Comparison of ENCODE assay signal across 8 cellular contexts in genomic region chr2:95062716-95063400, GRCh38. TPM values are rescaled to one million over a fixed set of nuclear protein-coding genes. Genes with fewer than 3 reads are reported as not detected.
DNase-seq lines count a peak whose midpoint lies in the region; ATAC-seq and TF ChIP-seq lines count a peak whose summit lies in the region.

No MANE protein-coding gene starts in this region.

- no peaks in the 10 kb centered on the region for H3K9me3 ChIP-seq in trophoblast cell (ENCODE audit: insufficient read depth, low read depth, low read length)

- ATAC-seq in GM19395 (IDR thresholded peaks at IDR 0.05; ENCODE audit: unreplicated experiment), result peak; percentile 79
- peak; percentile 70 for ATAC-seq in HG03457 (IDR thresholded peaks at IDR 0.05; ENCODE audit: unreplicated experiment)
- no peak for ATAC-seq in Right ventricle myocardium superior (ENCODE audit: poor library complexity)

- no peaks in the 10 kb centered on the region for H3K4me1 ChIP-seq in trophoblast cell (ENCODE audit: control insufficient read depth in 1 of 2, insufficient read depth in 2 of 2, low read length in 2 of 2)

- TF ChIP-seq CTCF in GM10248 (IDR thresholded peaks at IDR 0.05; ENCODE audit: control extremely low read depth, extremely low read depth, low read depth, missing control alignments) (no peak), dorsolateral prefrontal cortex (IDR thresholded peaks at IDR 0.05 in 54 of 56, conservative IDR thresholded peaks at IDR 0.05 in 2 of 56; ENCODE audit: low read depth in 1 of 56, partially characterized antibody in 56 of 56) (peak in 3 of 56 donors; percentile 5 to 28 (median 23)), Calu3 (IDR thresholded peaks at IDR 0.05; ENCODE audit: unreplicated experiment) (no peak)

- no peak overlapping the region for H2BK120ac ChIP-seq in trophoblast cell (ENCODE audit: insufficient read depth, low read length, poor library complexity)

- CTCF ChIA-PET in GM10248 (lab: Yijun Ruan, JAX), result interaction anchor here (1.1 to 8.0 kb wide), 6 partner anchors 10 to 106 kb away, joined by 3 to 88 read pairs (median 24); no protein-coding TSS in a partner anchor
- CTCF ChIA-PET in Calu3 (lab: Charles Lee), result interaction anchor here (0.7 to 1.5 kb wide), 3 partner anchors 14 to 31 kb away, joined by 3 read pairs; no protein-coding TSS in a partner anchor

- no peaks in the 10 kb centered on the region for H3K36me3 Mint-ChIP-seq in Calu3 (ENCODE audit: insufficient read depth, unreplicated experiment)

- DNase-seq in GM10248 (ENCODE audit: extremely low spot score) (peak; percentile 57), dorsolateral prefrontal cortex (no peak), Right ventricle myocardium superior (no peak), trophoblast cell (no peak), Calu3 (no peak), A172 (ENCODE audit: low spot score) (no peak)

- H3K9me3 Mint-ChIP-seq in Calu3 (ENCODE audit: low read depth, unreplicated experiment), result no peaks in the 10 kb centered on the region

- H3K4me3 Mint-ChIP-seq in Calu3 (ENCODE audit: low read depth, unreplicated experiment), result no peak overlapping the region

- no peak overlapping the region for H4K91ac ChIP-seq in trophoblast cell (ENCODE audit: low read depth, low read length)

- peak overlapping the region in 56 of 59 donors; percentile 7 to 100 (median 98) for H3K27ac ChIP-seq in dorsolateral prefrontal cortex
- no peak overlapping the region for H3K27ac ChIP-seq in trophoblast cell (ENCODE audit: low read depth, low read length)

- peaks cover 9% of the 10 kb centered on the region for H3K27me3 Mint-ChIP-seq in Calu3 (ENCODE audit: unreplicated experiment)

- no peak overlapping the region for H4K12ac ChIP-seq in trophoblast cell (ENCODE audit: low read depth, low read length)

- no peak overlapping the region for H3K18ac ChIP-seq in trophoblast cell (ENCODE audit: low read length)

- no peak overlapping the region for H3K4me2 ChIP-seq in trophoblast cell (ENCODE audit: low read length)

- H2BK12ac ChIP-seq in trophoblast cell (ENCODE audit: low read length), result no peak overlapping the region

- H2AFZ ChIP-seq in trophoblast cell (ENCODE audit: insufficient read depth, low read length, poor library complexity), result no peak overlapping the region

- peaks cover 15% of the 10 kb centered on the region for H3K4me1 Mint-ChIP-seq in Calu3 (ENCODE audit: low read depth, unreplicated experiment)

- no peak overlapping the region for H3K9ac ChIP-seq in trophoblast cell (ENCODE audit: low read length)

- H3K79me1 ChIP-seq in trophoblast cell (ENCODE audit: low read length), result no peaks in the 10 kb centered on the region

- H3K4me3 ChIP-seq in dorsolateral prefrontal cortex (no peak overlapping the region), trophoblast cell (ENCODE audit: low read depth, low read length) (no peak overlapping the region)

- no peaks in the 10 kb centered on the region for H3K79me2 ChIP-seq in trophoblast cell (ENCODE audit: control insufficient read depth, insufficient read depth, low read length, poor library complexity)

- H3K27me3 ChIP-seq in dorsolateral prefrontal cortex, result peaks cover 0 to 2% (median 0%) of the 10 kb centered on the region in 45 donors
- H3K27me3 ChIP-seq in trophoblast cell (ENCODE audit: insufficient read depth, low read length), result no peaks in the 10 kb centered on the region

- no peak overlapping the region for H2BK5ac ChIP-seq in trophoblast cell (ENCODE audit: low read depth, low read length, poor library complexity)

- no peak overlapping the region for H3K23ac ChIP-seq in trophoblast cell (ENCODE audit: low read length)

- intact Hi-C loops in dorsolateral prefrontal cortex (cut with DNase I) (no loop called here), Right ventricle myocardium superior (cut with DNase I) (no loop called here), Calu3 (cut with micrococcal nuclease; ENCODE audit: unreplicated experiment) (no loop called here)

- no CpG with 5 or more reads among the region's 7 CpGs for WGBS in trophoblast cell (ENCODE audit: extremely low coverage, insufficient coverage, insufficient read length)

- H3K27ac Mint-ChIP-seq in Calu3 (ENCODE audit: unreplicated experiment), result no peak overlapping the region

- POLR2A ChIA-PET in GM10248 (lab: Yijun Ruan, JAX), result interaction anchor here (0.7 kb wide), 1 partner anchor 16 kb away, joined by 3 read pairs; no protein-coding TSS in a partner anchor

- no peak overlapping the region for H3K4ac ChIP-seq in trophoblast cell (ENCODE audit: low read depth, low read length)

- H3K36me3 ChIP-seq in trophoblast cell (ENCODE audit: control insufficient read depth in 1 of 2, insufficient read depth in 2 of 2, low read length in 2 of 2), result no peaks in the 10 kb centered on the region

- H4K8ac ChIP-seq in trophoblast cell (ENCODE audit: low read depth, low read length), result no peak overlapping the region

- H2AK5ac ChIP-seq in trophoblast cell (ENCODE audit: low read length), result no peak overlapping the region

- H3K14ac ChIP-seq in trophoblast cell (ENCODE audit: low read length), result no peak overlapping the region

- no TSS peak for BruUV-seq in Calu3 (replicated peaks; lab: Mats Ljungman, UMichigan)

RNA-seq across cellular contexts. Expression of gene MAL, which starts 37.4 kb away (rescaled TPM):
- total RNA-seq in dorsolateral prefrontal cortex, result 100 to 1,000 TPM in 74 of 120 experiments, 10 to 100 TPM in 46; 24.0 to 522 (median 118) TPM
- total RNA-seq in Right ventricle myocardium superior, result 5.5 TPM
- 0.04 and 0.08 TPM in 2 replicates for polyA plus RNA-seq in trophoblast cell (2013)
- total RNA-seq in Calu3 (2022), result not detected in 2 replicates
- not detected in 2 replicates for total RNA-seq in A172 (2014; rRNA removed; shearing (Covaris generic))

RNA-seq across cellular contexts. Expression of gene MRPS5, which starts 58.8 kb away (rescaled TPM):
- total RNA-seq in dorsolateral prefrontal cortex (100 to 1,000 TPM in 1 of 120 experiments, 10 to 100 TPM in 119; 47.0 to 101 (median 70.2) TPM), Right ventricle myocardium superior (77.0 TPM), Calu3 (2022) (67.9 and 71.5 TPM in 2 replicates)
- polyA plus RNA-seq in trophoblast cell (2013), result 33.9 and 34.7 TPM in 2 replicates
- total RNA-seq in A172 (2014; rRNA removed; shearing (Covaris generic)), result 60.7 and 84.4 TPM in 2 replicates
